ENCODE assay signal across 11 cellular contexts in genomic region chr17:72931163-72931562, GRCh38.
DNase-seq lines count a peak whose midpoint lies in the region; ATAC-seq and TF ChIP-seq lines count a peak whose summit lies in the region.
"Had no signal": no experiment of that assay in that cellular context is flagged by ENCODE, and none has a peak within 500 bp of the region (broad histone marks: within the 10 kb centered on the region; RNA-seq: fewer than 3 reads in every experiment).

No MANE protein-coding gene starts in this region.

- H3K27ac ChIP-seq in BLaER1 = peak overlapping the region; percentile 49
- peak overlapping the region; percentile 16 for H3K27ac ChIP-seq in angular gyrus (ENCODE audit: low read depth, low read length)
- H3K27ac ChIP-seq in gastroesophageal sphincter = no peak overlapping the region
- H3K27ac ChIP-seq: tibial nerve had no signal

- H3K4me2 ChIP-seq in BLaER1 = peak overlapping the region; percentile 86

- TF ChIP-seq CTCF in gastroesophageal sphincter (IDR thresholded peaks at IDR 0.05) = no peak

- DNase-seq in A172 (ENCODE audit: low spot score) (no peak), NCI-H1694 treated with DMSO at 0.1 percent for 48 hours (lab: John Stamatoyannopoulos, UW) (no peak), HAP-1 (ENCODE audit: low spot score in 2 of 2) (no peak)
- DNase-seq: activated T-cell treated with anti-CD3 and anti-CD28 coated beads, Interleukin-2, amount 50 U/mL, for 24 hours; NCI-H2029 had no signal

- H3K27me3 ChIP-seq in BLaER1 (no peaks in the 10 kb centered on the region), gastroesophageal sphincter (no peaks in the 10 kb centered on the region), HAP-1 (ENCODE audit: low read depth) (no peaks in the 10 kb centered on the region)
- H3K27me3 ChIP-seq: tibial nerve had no signal

- no peaks in the 10 kb centered on the region for H4K20me1 ChIP-seq in BLaER1

- in situ Hi-C loops in HAP-1 (cut with MboI; ENCODE audit: low sequenced_read_pairs) = no loop called here

- H3K4me3 ChIP-seq in BLaER1 (no peak overlapping the region), gastroesophageal sphincter (no peak overlapping the region), HAP-1 (no peak overlapping the region)
- H3K4me3 ChIP-seq: tibial nerve had no signal

- H3K9ac ChIP-seq in BLaER1 = no peak overlapping the region

- TF ChIP-seq EP300 in gastroesophageal sphincter (IDR thresholded peaks at IDR 0.05) = no peak

- TF ChIP-seq POLR2A in GM18505 (IDR thresholded peaks at IDR 0.05; ENCODE audit: borderline replicate concordance, extremely low read depth, insufficient read depth, insufficient read length) = no peak
- TF ChIP-seq POLR2A in gastroesophageal sphincter (IDR thresholded peaks at IDR 0.05) = no peak

- 84 to 86% methylated on average over 5 to 6 of the region's 9 CpGs for WGBS in gastroesophageal sphincter (ENCODE audit: low coverage in 1 of 2), 2 donors

- ATAC-seq in GM18505 (IDR thresholded peaks at IDR 0.05; ENCODE audit: unreplicated experiment) (peak; percentile 56), HG03159 (IDR thresholded peaks at IDR 0.05; ENCODE audit: unreplicated experiment) (peak; percentile 68), gastroesophageal sphincter (no peak)

- no peaks in the 10 kb centered on the region for H3K9me3 ChIP-seq in BLaER1
- H3K9me3 ChIP-seq in gastroesophageal sphincter = no peaks in the 10 kb centered on the region
- H3K9me3 ChIP-seq in HAP-1 = no peaks in the 10 kb centered on the region
- H3K9me3 ChIP-seq: tibial nerve had no signal

- H3K36me3 ChIP-seq in BLaER1 = peaks cover 13% of the 10 kb centered on the region; the same call in 1 of the 2 replicates
- no peaks in the 10 kb centered on the region for H3K36me3 ChIP-seq in gastroesophageal sphincter
- no peaks in the 10 kb centered on the region for H3K36me3 ChIP-seq in HAP-1 (replicated peaks)
- H3K36me3 ChIP-seq: tibial nerve had no signal

- H3K4me1 ChIP-seq in BLaER1 = peaks cover 33% of the 10 kb centered on the region
- H3K4me1 ChIP-seq in gastroesophageal sphincter = no peaks in the 10 kb centered on the region
- no peaks in the 10 kb centered on the region for H3K4me1 ChIP-seq in HAP-1

Comparison
In these comparisons a context has a peak if more than half of its experiments do, and no peak if none do; other contexts are left out.
1. H3K27ac ChIP-seq: peak in BLaER1 (single experiment) and angular gyrus (single experiment); none in gastroesophageal sphincter (0 of 4).